Comparison of ENCODE assay signal across 8 cellular contexts in the genomic region with DNA sequence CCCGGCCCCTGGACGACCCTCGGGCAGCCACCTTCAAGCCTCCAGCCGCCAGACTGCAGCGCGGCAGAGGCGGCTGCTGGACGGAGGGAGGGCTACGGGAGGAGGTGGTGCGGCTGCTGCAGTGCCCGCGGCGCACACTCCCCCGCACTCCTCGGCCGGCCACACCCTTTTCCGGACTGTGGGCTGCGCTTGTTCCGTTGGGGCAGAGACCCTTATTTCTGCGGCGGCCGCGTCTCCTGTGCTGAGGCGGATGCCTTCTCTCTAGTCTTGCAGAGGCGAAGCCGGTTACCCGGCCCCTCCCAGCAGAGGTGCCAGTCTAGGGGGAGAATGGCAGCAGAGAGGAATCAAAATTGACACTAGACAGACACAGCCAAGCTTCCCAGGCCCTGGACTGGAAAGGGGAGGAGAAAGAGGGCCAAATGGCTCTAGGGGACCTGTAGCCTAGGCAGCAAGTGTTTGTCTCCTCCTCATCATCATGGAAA. TPM values are rescaled to one million over a fixed set of nuclear protein-coding genes. Genes with fewer than 3 reads are reported as not detected.
A peak's percentile ranks its signal among the peaks of the same experiment; 100 is the strongest.
DNase-seq lines count a peak whose midpoint lies in the region; ATAC-seq and TF ChIP-seq lines count a peak whose summit lies in the region.

No MANE protein-coding gene starts in this region.

- H3K9me3 Mint-ChIP-seq in central memory CD8-positive, alpha-beta T cell: no peaks in the 10 kb centered on the region

- H3K4me1 Mint-ChIP-seq in central memory CD8-positive, alpha-beta T cell: peaks cover 65% of the 10 kb centered on the region

- no peak for DNase-seq in AG04450 (ENCODE audit: low read depth, low spot score)
- peak; percentile 14 to 63 (median 41) for DNase-seq in activated CD4-positive, CD25-positive, alpha-beta regulatory T cell (lab: John Stamatoyannopoulos, UW)
- peak; percentile 55 to 70 for DNase-seq in central memory CD8-positive, alpha-beta T cell (ENCODE audit: low spot score in 2 of 2)
- peak; percentile 92 for DNase-seq in left kidney (ENCODE audit: low read depth, low spot score)
- peak; percentile 34 to 55 for DNase-seq in stimulated activated CD4-positive, alpha-beta T cell treated with anti-CD3 and anti-CD28 coated beads, Interleukin-4, amount 100 ng/mL, for 48 hours (ENCODE audit: low read depth in 2 of 2)

- peak overlapping the region; percentile 94 for H3K4me2 ChIP-seq in Loucy (ENCODE audit: low read depth, low read length, poor library complexity, severe bottlenecking)

- H3K9ac ChIP-seq in Loucy (ENCODE audit: low read depth, low read length, poor library complexity, severe bottlenecking): peak overlapping the region; percentile 86

- peak overlapping the region; percentile 97 for H3K4me3 Mint-ChIP-seq in central memory CD8-positive, alpha-beta T cell

- peaks cover 47% of the 10 kb centered on the region for H3K79me2 ChIP-seq in Loucy (ENCODE audit: insufficient read depth, low read length)

- peaks cover 7% of the 10 kb centered on the region for H3F3A ChIP-seq in Loucy (ENCODE audit: low read depth)

- H3K27me3 Mint-ChIP-seq in central memory CD8-positive, alpha-beta T cell: no peaks in the 10 kb centered on the region

- H3K4me3 ChIP-seq in AG04450 (ENCODE audit: low read depth, low read length) (peak overlapping the region; percentile 90), Loucy (ENCODE audit: low read length, poor library complexity, severe bottlenecking) (peak overlapping the region; percentile 87)

- H3K27ac Mint-ChIP-seq in central memory CD8-positive, alpha-beta T cell (ENCODE audit: low read depth): peak overlapping the region; percentile 97

- peaks cover 52% of the 10 kb centered on the region for H3K36me3 Mint-ChIP-seq in central memory CD8-positive, alpha-beta T cell (ENCODE audit: insufficient read depth)

- H4K20me1 ChIP-seq in Loucy (ENCODE audit: insufficient read depth, low read length, poor library complexity, severe bottlenecking): peaks cover 5% of the 10 kb centered on the region

- TF ChIP-seq CTCF in AG04450 (IDR thresholded peaks at IDR 0.05; ENCODE audit: low read depth, low read length) (no peak), Loucy (conservative IDR thresholded peaks at IDR 0.05; ENCODE audit: low read length) (no peak)

- peak overlapping the region; percentile 11 for H3K27ac ChIP-seq in AG04450 (ENCODE audit: low read depth, low read length)

- peaks cover 52% of the 10 kb centered on the region for H3K4me1 ChIP-seq in Loucy (ENCODE audit: insufficient read depth, low read length, poor library complexity, severe bottlenecking)

- H3K9me3 ChIP-seq in AG04450 (ENCODE audit: control insufficient read depth, insufficient read depth, low read length): no peaks in the 10 kb centered on the region; the same call in 1 of the 2 replicates
- H3K9me3 ChIP-seq in Loucy (ENCODE audit: insufficient read depth, low read depth, low read length): no peaks in the 10 kb centered on the region

- ATAC-seq in GM19035 (IDR thresholded peaks at IDR 0.05; ENCODE audit: unreplicated experiment) (peak; percentile 30), HG03378 (IDR thresholded peaks at IDR 0.05; ENCODE audit: unreplicated experiment) (no peak)
- ATAC-seq in central memory CD8-positive, alpha-beta T cell (replicated peaks; ENCODE audit: extremely low read depth, poor library complexity, severe bottlenecking): peak; percentile 30

- CTCF ChIA-PET in AG04450 (lab: Charles Lee): interaction anchor here (1.7 to 2.0 kb wide), 2 partner anchors 60 to 129 kb away, joined by 4 to 5 read pairs; partner anchors contain the start of genes ANKRD52 and SMARCC2

- H3K27me3 ChIP-seq in AG04450 (ENCODE audit: control insufficient read depth, insufficient read depth, low read length): no peaks in the 10 kb centered on the region
- H3K27me3 ChIP-seq in Loucy (ENCODE audit: insufficient read depth, low read length, poor library complexity, severe bottlenecking): no peaks in the 10 kb centered on the region

- H2AFZ ChIP-seq in Loucy (ENCODE audit: low read length): peak overlapping the region; percentile 50; the same call in 1 of the 2 replicates

- H3K36me3 ChIP-seq in Loucy (ENCODE audit: insufficient read depth, low read length): peaks cover 33% of the 10 kb centered on the region; the same call in 1 of the 2 replicates

- POLR2A ChIA-PET in AG04450 (lab: Yijun Ruan, JAX): interaction anchor here (2.1 to 3.6 kb wide), 2 partner anchors 11 to 30 kb away, joined by 28 to 40 read pairs; partner anchors contain the start of genes MYL6, RPL41 and ZC3H10

- H3K9me2 ChIP-seq in Loucy (replicated peaks; ENCODE audit: low read depth, low read length): no peaks in the 10 kb centered on the region

RNA-seq across cellular contexts. Expression of gene ESYT1, which starts 1.2 kb away (rescaled TPM):
- 127 and 140 TPM in 2 replicates for polyA plus RNA-seq in AG04450 (2011; rRNA removed)
- 246 and 296 TPM in 2 replicates for polyA minus RNA-seq in AG04450 (2011; rRNA and poly(A)+ RNA removed)

RNA-seq across cellular contexts. Expression of gene ZC3H10, which starts 11.2 kb away (rescaled TPM):
- 1.5 and 1.9 TPM in 2 replicates for polyA plus RNA-seq in AG04450 (2011; rRNA removed)
- 6.9 and 8.0 TPM in 2 replicates for polyA minus RNA-seq in AG04450 (2011; rRNA and poly(A)+ RNA removed)

RNA-seq across cellular contexts. Expression of gene RPL41, which starts 12.8 kb away (rescaled TPM):
- 7,461 and 7,686 TPM in 2 replicates for polyA plus RNA-seq in AG04450 (2011; rRNA removed)
- polyA minus RNA-seq in AG04450 (2011; rRNA and poly(A)+ RNA removed): 1,161 and 1,303 TPM in 2 replicates

RNA-seq across cellular contexts. Expression of gene MYL6B, which starts 23.1 kb away (rescaled TPM):
- polyA plus RNA-seq in AG04450 (2011; rRNA removed): 118 and 124 TPM in 2 replicates
- 51.2 and 67.1 TPM in 2 replicates for polyA minus RNA-seq in AG04450 (2011; rRNA and poly(A)+ RNA removed)

RNA-seq across cellular contexts. Expression of gene PA2G4, which starts 24.9 kb away (rescaled TPM):
- 169 and 223 TPM in 2 replicates for polyA plus RNA-seq in AG04450 (2011; rRNA removed)
- 69.1 and 79.9 TPM in 2 replicates for polyA minus RNA-seq in AG04450 (2011; rRNA and poly(A)+ RNA removed)
